Comparison of ENCODE assay signal across 9 cellular contexts in the genomic region with DNA sequence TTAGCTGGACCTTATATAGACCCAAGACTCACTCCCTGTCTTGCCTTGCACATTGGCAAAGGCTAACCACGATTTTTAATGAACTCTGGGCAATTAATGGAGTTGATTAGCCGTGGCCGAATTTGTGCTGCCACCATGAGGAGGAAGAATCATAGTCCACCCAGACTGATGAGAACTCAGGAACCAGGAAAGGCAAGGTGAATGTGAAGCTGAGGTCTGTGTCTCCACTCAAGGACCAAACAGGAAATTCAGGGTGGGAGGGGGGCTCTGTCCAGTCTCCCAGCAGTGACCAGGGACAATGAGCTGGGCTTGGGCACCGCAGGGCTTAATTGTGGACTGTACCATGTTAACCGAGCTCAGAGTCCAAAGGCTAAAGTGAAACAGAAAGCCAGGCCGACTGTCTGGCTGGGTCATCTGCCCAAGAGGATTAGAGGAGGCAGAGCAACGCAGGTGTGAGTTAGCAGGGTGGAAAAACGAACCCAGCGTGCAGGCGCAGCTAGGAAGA.
DNase-seq lines count a peak whose midpoint lies in the region; ATAC-seq and TF ChIP-seq lines count a peak whose summit lies in the region.
"Had no signal": no experiment of that assay in that cellular context is flagged by ENCODE, and none has a peak within 500 bp of the region (broad histone marks: within the 10 kb centered on the region; RNA-seq: fewer than 3 reads in every experiment).

No MANE protein-coding gene starts in this region.

- no peak overlapping the region for H3K9ac ChIP-seq in HCT116 (ENCODE audit: low read length)
- H3K9ac ChIP-seq in liver (ENCODE audit: low read depth in 1 of 2, low read length in 2 of 2), result peak overlapping the region; percentile 20 to 24

- no peaks in the 10 kb centered on the region for H4K20me1 ChIP-seq in HCT116 (ENCODE audit: insufficient read depth)

- in situ Hi-C loops in astrocyte of the cerebellum (cut with HindIII; ENCODE audit: low sequenced_read_pairs), result no loop called here

- no TSS peak for BruUV-seq in HCT116 (replicated peaks; lab: Mats Ljungman, UMichigan)

- TF ChIP-seq RAD21 in HCT116 (IDR thresholded peaks at IDR 0.05; ENCODE audit: low read depth) (peak; percentile 76), liver (IDR thresholded peaks at IDR 0.05) (peak; percentile 51 to 62)

- no peaks in the 10 kb centered on the region for H3K79me2 ChIP-seq in HCT116 (ENCODE audit: insufficient read depth, low read length)

- peak; percentile 62 for ATAC-seq in HCT116

- H3K36me3 ChIP-seq in HCT116 (ENCODE audit: control insufficient read depth in 1 of 2, insufficient read depth in 2 of 2, low read length in 2 of 2), result no peaks in the 10 kb centered on the region
- H3K36me3 ChIP-seq in liver (ENCODE audit: control insufficient read depth in 4 of 4, insufficient read depth in 3 of 4, low read depth in 1 of 4, low read length in 3 of 4), result no peaks in the 10 kb centered on the region

- RAD21 ChIA-PET in HCT116 (lab: Charles Lee; ENCODE audit: low non-redundant PET in 1 of 2, low total read pairs in 2 of 2, uncharacterized antibody in 2 of 2, unreplicated experiment in 2 of 2), result no interaction called here

- peak; percentile 36 for DNase-seq in A172 (ENCODE audit: low spot score)
- DNase-seq in HCT116 (ENCODE audit: low read depth, low spot score), result no peak
- no peak for DNase-seq in astrocyte of the cerebellum (ENCODE audit: low read depth)
- no peak for DNase-seq in DMS79 treated with DMSO at 0.1 percent for 48 hours (lab: John Stamatoyannopoulos, UW)
- DNase-seq in NCI-H1436 treated with DMSO at 0.1 percent for 48 hours (lab: John Stamatoyannopoulos, UW), result no peak
- DNase-seq in activated CD4-positive, alpha-beta T cell treated with anti-CD3 and anti-CD28 coated beads for 48 hours, result no peak
- no peak for DNase-seq in stimulated activated CD4-positive, alpha-beta T cell treated with anti-CD3 and anti-CD28 coated beads, Interleukin-12 subunit alpha, Interleukin-12 subunit beta, amount 100 ng/mL, for 4 hours
- DNase-seq: glutamatergic neuron had no signal

- H3K27ac ChIP-seq in HCT116 (ENCODE audit: low read depth, low read length) (no peak overlapping the region), liver (ENCODE audit: low read depth in 1 of 2, low read length in 2 of 2) (peak overlapping the region; percentile 54 to 72)

- no peaks in the 10 kb centered on the region for H3K27me3 ChIP-seq in HCT116 (ENCODE audit: insufficient read depth, low read length)
- H3K27me3 ChIP-seq in liver (ENCODE audit: control insufficient read depth in 4 of 4, insufficient read depth in 4 of 4, low read length in 3 of 4), result no peaks in the 10 kb centered on the region

- POLR2A ChIA-PET in HCT116 (lab: Charles Lee), result no interaction called here

- no peaks in the 10 kb centered on the region for H3K9me3 ChIP-seq in HCT116 (ENCODE audit: control insufficient read depth in 1 of 2, insufficient read depth in 1 of 2, low read depth in 1 of 2, low read length in 2 of 2)
- no peaks in the 10 kb centered on the region for H3K9me3 ChIP-seq in liver (ENCODE audit: control insufficient read depth in 4 of 4, low read length in 3 of 4)

- intact Hi-C loops in HCT116 (cut with micrococcal nuclease), result loop anchor here (1.0 kb wide), 1 partner anchor 188 kb away; no protein-coding TSS in a partner anchor

- H3K4me2 ChIP-seq in HCT116 (ENCODE audit: low read length), result peak overlapping the region; percentile 57

- H3K9me2 ChIP-seq in HCT116 (ENCODE audit: insufficient read depth), result no peaks in the 10 kb centered on the region

- H3K4me1 ChIP-seq in HCT116 (ENCODE audit: control insufficient read depth in 1 of 2, insufficient read depth in 2 of 2, low read length in 2 of 2) (peaks cover 4 to 28% of the 10 kb centered on the region in 2 experiments; a peak in 3 of 4 replicates), liver (ENCODE audit: control insufficient read depth in 4 of 4, insufficient read depth in 4 of 4, low read length in 3 of 4) (peaks cover 3 to 26% (median 22%) of the 10 kb centered on the region in 4 donors)

- peak overlapping the region; percentile 75 for H2AFZ ChIP-seq in HCT116 (ENCODE audit: low read depth, low read length, poor library complexity, severe bottlenecking)

- no peak for TF ChIP-seq POLR2A in HCT116 (IDR thresholded peaks at IDR 0.05; ENCODE audit: borderline replicate concordance, extremely low read depth, insufficient read depth, insufficient read length)

- peak; percentile 27 to 60 (median 49); a peak in 4 of 6 replicates for TF ChIP-seq CTCF in HCT116 (IDR thresholded peaks at IDR 0.05 in 2 of 3, conservative IDR thresholded peaks at IDR 0.05 in 1 of 3; ENCODE audit: borderline replicate concordance in 1 of 3, insufficient read depth in 1 of 3, low read depth in 2 of 3, low read length in 2 of 3)
- TF ChIP-seq CTCF in astrocyte of the cerebellum (IDR thresholded peaks at IDR 0.05; ENCODE audit: low read depth, low read length, missing control alignments), result peak; percentile 38
- no peak for TF ChIP-seq CTCF in liver (IDR thresholded peaks at IDR 0.05; ENCODE audit: low read depth, low read length, missing input control)

- peak overlapping the region in 1 of 2 experiments; percentile 25; a peak in 2 of 4 replicates for H3K4me3 ChIP-seq in HCT116 (replicated peaks in 1 of 2; ENCODE audit: low read depth in 1 of 2, low read length in 2 of 2)
- no peak overlapping the region for H3K4me3 ChIP-seq in astrocyte of the cerebellum (ENCODE audit: low read depth, low read length)
- H3K4me3 ChIP-seq in liver (ENCODE audit: low read depth in 1 of 3, low read length in 3 of 3), result peak overlapping the region; percentile 23 to 37 (median 35)

- CTCF ChIA-PET in HCT116 (lab: Charles Lee), result no interaction called here

- 16% methylated on average over 10 of the region's 10 CpGs for WGBS in liver

TF ChIP-seq in HCT116, 20 proteins besides CTCF, POLR2A, EP300 and RAD21:
- no peak for TF ChIP-seq YY1 (IDR thresholded peaks at IDR 0.05; ENCODE audit: extremely low read depth, insufficient replicate concordance, low read depth, low read length)
- TF ChIP-seq ZNF274 (IDR thresholded peaks at IDR 0.05; ENCODE audit: low read depth, low read length), result no peak
- TF ChIP-seq EGR1 (IDR thresholded peaks at IDR 0.05; ENCODE audit: low read depth), result no peak
- no peak for TF ChIP-seq POLR2AphosphoS5 (IDR thresholded peaks at IDR 0.05; ENCODE audit: low read depth, low read length)
- TF ChIP-seq, protein P1, sequence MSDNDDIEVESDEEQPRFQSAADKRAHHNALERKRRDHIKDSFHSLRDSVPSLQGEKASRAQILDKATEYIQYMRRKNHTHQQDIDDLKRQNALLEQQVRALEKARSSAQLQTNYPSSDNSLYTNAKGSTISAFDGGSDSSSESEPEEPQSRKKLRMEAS (IDR thresholded peaks at IDR 0.05), result no peak
- TF ChIP-seq, protein P2, sequence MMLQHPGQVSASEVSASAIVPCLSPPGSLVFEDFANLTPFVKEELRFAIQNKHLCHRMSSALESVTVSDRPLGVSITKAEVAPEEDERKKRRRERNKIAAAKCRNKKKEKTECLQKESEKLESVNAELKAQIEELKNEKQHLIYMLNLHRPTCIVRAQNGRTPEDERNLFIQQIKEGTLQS (IDR thresholded peaks at IDR 0.05), result no peak
- TF ChIP-seq ZFX (IDR thresholded peaks at IDR 0.05), result no peak
- no peak for TF ChIP-seq SP1 (IDR thresholded peaks at IDR 0.05; ENCODE audit: low read depth)
- TF ChIP-seq EZH2phosphoT487 (IDR thresholded peaks at IDR 0.05; ENCODE audit: borderline replicate concordance), result no peak
TF ChIP-seq in HCT116: peak in this region for 0.

TF ChIP-seq in liver, 16 proteins besides CTCF, POLR2A, EP300 and RAD21 (continues in another document):
- TF ChIP-seq YY1 (IDR thresholded peaks at IDR 0.05) (peak; percentile 75), SP1 (IDR thresholded peaks at IDR 0.05) (peak; percentile 93), NR2F2 (IDR thresholded peaks at IDR 0.05) (no peak), EGR1 (IDR thresholded peaks at IDR 0.05; ENCODE audit: low read depth in 2 of 2) (peak in 1 of 2 donors; percentile 55), TAF1 (conservative IDR thresholded peaks at IDR 0.05) (peak; percentile 68), HNF4A (conservative IDR thresholded peaks at IDR 0.05) (peak; percentile 98 to 99)
- TF ChIP-seq, protein P3, sequence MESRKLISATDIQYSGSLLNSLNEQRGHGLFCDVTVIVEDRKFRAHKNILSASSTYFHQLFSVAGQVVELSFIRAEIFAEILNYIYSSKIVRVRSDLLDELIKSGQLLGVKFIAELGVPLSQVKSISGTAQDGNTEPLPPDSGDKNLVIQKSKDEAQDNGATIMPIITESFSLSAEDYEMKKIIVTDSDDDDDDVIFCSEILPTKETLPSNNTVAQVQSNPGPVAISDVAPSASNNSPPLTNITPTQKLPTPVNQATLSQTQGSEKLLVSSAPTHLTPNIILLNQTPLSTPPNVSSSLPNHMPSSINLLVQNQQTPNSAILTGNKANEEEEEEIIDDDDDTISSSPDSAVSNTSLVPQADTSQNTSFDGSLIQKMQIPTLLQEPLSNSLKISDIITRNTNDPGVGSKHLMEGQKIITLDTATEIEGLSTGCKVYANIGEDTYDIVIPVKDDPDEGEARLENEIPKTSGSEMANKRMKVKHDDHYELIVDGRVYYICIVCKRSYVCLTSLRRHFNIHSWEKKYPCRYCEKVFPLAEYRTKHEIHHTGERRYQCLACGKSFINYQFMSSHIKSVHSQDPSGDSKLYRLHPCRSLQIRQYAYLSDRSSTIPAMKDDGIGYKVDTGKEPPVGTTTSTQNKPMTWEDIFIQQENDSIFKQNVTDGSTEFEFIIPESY (IDR thresholded peaks at IDR 0.05), result peak; percentile 49
- TF ChIP-seq, protein P2 (IDR thresholded peaks at IDR 0.05), result no peak
- TF ChIP-seq, protein P1 (IDR thresholded peaks at IDR 0.05), result peak; percentile 74
